35 cellular contexts compared by ENCODE assay signal in genomic region chr10:13227031-13227430, GRCh38. TPM values are rescaled to one million over a fixed set of nuclear protein-coding genes. Genes with fewer than 3 reads are reported as not detected.
"Had no signal": no experiment of that assay in that cellular context is flagged by ENCODE, and none has a peak within 500 bp of the region (broad histone marks: within the 10 kb centered on the region; RNA-seq: fewer than 3 reads in every experiment).

No MANE protein-coding gene starts in this region.

- H3K9me3 ChIP-seq: adrenal gland had no signal

- DNase-seq: activated B cell treated with CpG ODN at 0.5 μM for 24 hours; activated CD4-positive, alpha-beta memory T cell treated with anti-CD3 and anti-CD28 coated beads for 36 hours; activated CD4-positive, alpha-beta T cell treated with anti-CD3 and anti-CD28 coated beads for 4 hours; activated CD4-positive, alpha-beta T cell treated with anti-CD3 and anti-CD28 coated beads, Interleukin-2, amount 10 ng/mL, durations not matched to agents 24 days and 14 days; activated CD4-positive, alpha-beta T cell treated with anti-CD3 and anti-CD28 coated beads, Interleukin-2, amount 50 U/mL, for 1 hour; activated CD4-positive, alpha-beta T cell treated with anti-CD3 and anti-CD28 coated beads, Interleukin-2, amount 50 U/mL, for 4 hours; activated CD4-positive, CD25-positive, alpha-beta regulatory T cell treated with anti-CD3 and anti-CD28 coated beads, Interleukin-2, amount 50 U/mL, for 72 hours; activated CD8-positive, alpha-beta memory T cell treated with anti-CD3 and anti-CD28 coated beads, Interleukin-2, amount 50 U/mL, for 4 hours; activated CD8-positive, alpha-beta T cell treated with anti-CD3 and anti-CD28 coated beads for 36 hours; activated effector memory CD4-positive, alpha-beta T cell treated with anti-CD3 and anti-CD28 coated beads, Interleukin-2, amount 50 U/mL, for 16 hours; activated gamma-delta T cell treated with Interleukin-2 at 50 U/mL for 16 hours; activated naive CD4-positive, alpha-beta T cell; activated naive CD4-positive, alpha-beta T cell treated with anti-CD3 and anti-CD28 coated beads for 36 hours; activated naive CD4-positive, alpha-beta T cell treated with anti-CD3 and anti-CD28 coated beads, Interleukin-2, amount 50 U/mL, for 16 hours; activated naive CD8-positive, alpha-beta T cell treated with anti-CD3 and anti-CD28 coated beads for 36 hours; activated T-cell treated with anti-CD3 and anti-CD28 coated beads for 4 hours; activated T-cell treated with anti-CD3 and anti-CD28 coated beads, Interleukin-2, amount 50 U/mL, for 1 hour; activated T-cell treated with anti-CD3 and anti-CD28 coated beads, Interleukin-2, amount 50 U/mL, for 4 hours; activated T-cell treated with anti-CD3 and anti-CD28 coated beads, Interleukin-2, amount 50 U/mL, for 72 hours; adrenal gland; amniotic stem cell; aorta; caudate nucleus; cerebellar nuclear complex; T-helper 1 cell; T-helper 2 cell; T-helper 9 cell had no signal

- H3K27me3 ChIP-seq: adrenal gland, cardiac muscle cell had no signal

- H3K27ac ChIP-seq: adrenal gland, cardiac muscle cell, VCaP had no signal

- H3K4me3 ChIP-seq: adrenal gland, cardiac muscle cell had no signal

- H3K4me1 ChIP-seq: adrenal gland had no signal

- H3K36me3 ChIP-seq: adrenal gland, cardiac muscle cell had no signal

- FAIRE-seq: bronchial epithelial cell, TTC549 had no signal

- ATAC-seq: activated CD8-positive, alpha-beta T cell treated with anti-CD3 and anti-CD28 coated beads for 36 hours; activated naive CD4-positive, alpha-beta T cell treated with anti-CD3 and anti-CD28 coated beads, Interleukin-2, amount 50 U/mL, for 72 hours; activated T-cell treated with anti-CD3 and anti-CD28 coated beads, Interleukin-2, amount 50 U/mL, for 4 hours; activated T-cell treated with anti-CD3 and anti-CD28 coated beads, Interleukin-2, amount 50 U/mL, for 72 hours; activated T-helper 17 cell treated with anti-CD3 and anti-CD28 coated beads, Interleukin-2, amount 50 U/mL, for 72 hours had no signal

RNA-seq across cellular contexts. Expression of gene UCMA, which starts 7.1 kb away (rescaled TPM):
- total RNA-seq: activated B cell treated with CpG ODN at 0.5 μM for 24 hours; activated CD4-positive, alpha-beta memory T cell treated with anti-CD3 and anti-CD28 coated beads for 36 hours; activated CD4-positive, alpha-beta T cell treated with anti-CD3 and anti-CD28 coated beads, Interleukin-2, amount 10 ng/mL, durations not matched to agents 24 days and 14 days; activated CD8-positive, alpha-beta memory T cell treated with anti-CD3 and anti-CD28 coated beads for 36 hours; activated CD8-positive, alpha-beta T cell treated with anti-CD3 and anti-CD28 coated beads for 36 hours; activated naive CD4-positive, alpha-beta T cell treated with anti-CD3 and anti-CD28 coated beads for 36 hours; activated naive CD4-positive, alpha-beta T cell treated with anti-CD3 and anti-CD28 coated beads, Interleukin-2, amount 50 U/mL, for 72 hours; activated naive CD8-positive, alpha-beta T cell treated with anti-CD3 and anti-CD28 coated beads for 36 hours; activated T-cell treated with anti-CD3 and anti-CD28 coated beads, Interleukin-2, amount 50 U/mL, for 4 hours; activated T-cell treated with anti-CD3 and anti-CD28 coated beads, Interleukin-2, amount 50 U/mL, for 72 hours; activated T-helper 1 cell treated with anti-CD3 and anti-CD28 coated beads, Interleukin-12 subunit alpha, Interleukin-12 subunit beta, Interleukin-2, Interleukin-4 antibody, amounts not matched to agents 30 ng/mL and 10 ng/mL and 1 ng/mL, durations not matched to agents 14 hours and 24 hours and 36 hours; activated T-helper 17 cell treated with anti-CD3 and anti-CD28 coated beads, Interleukin-2, amount 50 U/mL, for 72 hours; adrenal gland; aorta; bronchial epithelial cell; cardiac muscle cell had no signal
- polyA plus RNA-seq: adrenal gland, aorta, cardiac muscle cell had no signal
